1 cellular context compared by ENCODE assay signal in genomic region chr9:107283621-107284616, GRCh38.
TF ChIP-seq lines count a peak whose summit lies in the region.

No MANE protein-coding gene starts in this region.

TF ChIP-seq in K562, 482 proteins besides CTCF, POLR2A, EP300 and RAD21 (continued from another document and continues in another):
- TF ChIP-seq ZNF644 (tag; IDR thresholded peaks at IDR 0.05; ENCODE audit: low read depth) (no peak), ZBTB1 (CRISPR knock-in tag; IDR thresholded peaks at IDR 0.05; ENCODE audit: borderline replicate concordance, low read depth) (peak; percentile 66; the same call in 1 of the 2 replicates), HDAC2 (IDR thresholded peaks at IDR 0.05) (no peak), ASH1L (IDR thresholded peaks at IDR 0.05; ENCODE audit: borderline replicate concordance, low read depth, partially characterized antibody) (no peak), KLF6 (CRISPR knock-in tag; IDR thresholded peaks at IDR 0.05; ENCODE audit: borderline replicate concordance) (no peak), ESRRB (CRISPR knock-in tag; IDR thresholded peaks at IDR 0.05; ENCODE audit: borderline replicate concordance) (no peak), ZNF76 (CRISPR knock-in tag; IDR thresholded peaks at IDR 0.05; ENCODE audit: borderline replicate concordance) (no peak), ZNF133 (CRISPR knock-in tag; IDR thresholded peaks at IDR 0.05) (no peak), FOXJ3 (CRISPR knock-in tag; IDR thresholded peaks at IDR 0.05) (no peak), NR3C1 (CRISPR knock-in tag; IDR thresholded peaks at IDR 0.05) (no peak), TRIM24 (IDR thresholded peaks at IDR 0.05) (0 out of 4 replicates have a peak, but pooled peaks of 1 of the 2 experiments have one; percentile 11), HMGXB4 (CRISPR knock-in tag; IDR thresholded peaks at IDR 0.05) (no peak; the same call in 1 of the 2 replicates), EGR1 (conservative IDR thresholded peaks at IDR 0.05) (peak; percentile 86), LARP7 (IDR thresholded peaks at IDR 0.05) (no peak), ATF1 (CRISPR knock-in tag; IDR thresholded peaks at IDR 0.05) (no peak), ATF1 (tag; IDR thresholded peaks at IDR 0.05) (peak; percentile 1; the same call in 1 of the 2 replicates), ERF (CRISPR knock-in tag; IDR thresholded peaks at IDR 0.05) (no peak), HDAC6 (IDR thresholded peaks at IDR 0.05; ENCODE audit: low read depth, low read length) (no peak), MGA (IDR thresholded peaks at IDR 0.05) (peak; percentile 73; the same call in 1 of the 2 replicates), ZNF311 (CRISPR knock-in tag; IDR thresholded peaks at IDR 0.05) (no peak), BCOR (IDR thresholded peaks at IDR 0.05) (no peak), BACH1 (tag; IDR thresholded peaks at IDR 0.05) (no peak), ILK (tag; IDR thresholded peaks at IDR 0.05; ENCODE audit: borderline replicate concordance, low read depth) (no peak), ZNF232 (CRISPR knock-in tag; IDR thresholded peaks at IDR 0.05) (peak; percentile 88), PHB (CRISPR knock-in tag; IDR thresholded peaks at IDR 0.05) (no peak), SIN3A (IDR thresholded peaks at IDR 0.05; ENCODE audit: borderline replicate concordance in 2 of 2, control insufficient read depth in 1 of 2, low read depth in 2 of 2, low read length in 2 of 2) (peak; percentile 47 to 64; a peak in 2 of 4 replicates), HNRNPK (IDR thresholded peaks at IDR 0.05; ENCODE audit: low read depth, low read length, poor library complexity, severe bottlenecking) (no peak), MECOM (CRISPR knock-in tag; IDR thresholded peaks at IDR 0.05) (no peak), RNF2 (IDR thresholded peaks at IDR 0.05) (peak; percentile 63; the same call in 1 of the 2 replicates), TAF9B (IDR thresholded peaks at IDR 0.05; ENCODE audit: partially characterized antibody) (peak; percentile 8), E2F4 (CRISPR knock-in tag; IDR thresholded peaks at IDR 0.05; ENCODE audit: low read depth) (no peak), ZNF609 (CRISPR knock-in tag; IDR thresholded peaks at IDR 0.05; ENCODE audit: borderline replicate concordance) (no peak), SP1 (CRISPR knock-in tag; IDR thresholded peaks at IDR 0.05) (no peak), TOE1 (IDR thresholded peaks at IDR 0.05; ENCODE audit: borderline replicate concordance) (0 out of 2 replicates have a peak, but pooled peaks have one; percentile 22), TOE1 (CRISPR knock-in tag; IDR thresholded peaks at IDR 0.05; ENCODE audit: borderline replicate concordance, low read depth) (no peak), ADNP (tag; IDR thresholded peaks at IDR 0.05) (no peak), TCF7 (IDR thresholded peaks at IDR 0.05; ENCODE audit: borderline replicate concordance) (no peak), RNF219 (CRISPR knock-in tag; IDR thresholded peaks at IDR 0.05) (no peak), ETV5 (CRISPR knock-in tag; IDR thresholded peaks at IDR 0.05; ENCODE audit: low read depth) (no peak), POLR3G (IDR thresholded peaks at IDR 0.05; ENCODE audit: extremely low read depth, insufficient read length, insufficient replicate concordance) (no peak), ZFP91 (CRISPR knock-in tag; IDR thresholded peaks at IDR 0.05) (no peak), KAT2B (IDR thresholded peaks at IDR 0.05; ENCODE audit: low read depth, low read length) (no peak)
